ENCODE assay signal across 30 cellular contexts in the genomic region with DNA sequence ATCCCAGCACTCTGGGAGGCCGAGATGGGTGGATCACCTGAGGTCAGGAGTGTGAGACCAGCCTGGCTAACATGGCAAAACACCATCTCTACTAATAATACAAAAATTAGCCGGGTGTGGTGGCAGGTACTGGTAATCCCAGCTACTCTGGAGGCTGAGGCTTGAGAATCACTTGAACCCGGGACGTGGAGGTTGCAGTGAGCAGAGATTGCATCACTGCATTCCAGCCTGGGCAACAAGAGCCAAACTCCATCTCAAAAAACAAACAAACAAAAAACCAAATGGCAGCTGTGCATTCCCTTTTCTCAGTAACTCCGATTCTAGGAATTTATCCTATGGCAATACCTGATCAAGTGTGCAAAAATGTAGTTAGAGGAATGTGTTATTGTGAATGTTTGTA.
"Had no signal": no experiment of that assay in that cellular context is flagged by ENCODE, and none has a peak within 500 bp of the region (broad histone marks: within the 10 kb centered on the region; RNA-seq: fewer than 3 reads in every experiment).

No MANE protein-coding gene starts in this region.

- H3K27me3 ChIP-seq: right atrium auricular region, suprapubic skin, vagina had no signal

- H3K4me2 ChIP-seq: neural progenitor cell had no signal

- H3K79me2 ChIP-seq: parathyroid adenoma had no signal

- H3K9ac ChIP-seq: neural progenitor cell, parathyroid adenoma had no signal

- H3K9me3 Mint-ChIP-seq: immature natural killer cell; mesothelial cell of epicardium; naive B cell; natural killer cell; nephron progenitor cell; neural progenitor cell; stimulated activated effector memory CD8-positive, alpha-beta T cell treated with anti-CD3 and anti-CD28 coated beads, Interleukin-12 subunit alpha, Interleukin-12 subunit beta, amount 100 ng/mL, for 72 hours; stimulated activated naive CD8-positive, alpha-beta T cell treated with anti-CD3 and anti-CD28 coated beads, Interleukin-15, Interleukin-2, amounts not matched to agents 100 ng/mL and 50 ng/mL, for 24 hours had no signal

- H3K27ac Mint-ChIP-seq: immature natural killer cell; mesothelial cell of epicardium; naive B cell; natural killer cell; nephron progenitor cell; neural progenitor cell; stimulated activated effector memory CD8-positive, alpha-beta T cell treated with anti-CD3 and anti-CD28 coated beads, Interleukin-12 subunit alpha, Interleukin-12 subunit beta, amount 100 ng/mL, for 72 hours; stimulated activated naive CD8-positive, alpha-beta T cell treated with anti-CD3 and anti-CD28 coated beads, Interleukin-15, Interleukin-2, amounts not matched to agents 100 ng/mL and 50 ng/mL, for 24 hours had no signal

- H3K27ac ChIP-seq: left ventricle myocardium inferior, neural progenitor cell, neutrophil, parathyroid adenoma, psoas muscle, right atrium auricular region, spleen, thoracic aorta, tibial artery, upper lobe of left lung, vagina had no signal

- H3K36me3 ChIP-seq: left ventricle myocardium inferior, neural progenitor cell, neutrophil, right atrium auricular region, spleen, suprapubic skin, thoracic aorta, tibial artery, upper lobe of left lung, vagina had no signal

- FAIRE-seq: islet of Langerhans, kidney, small intestine had no signal

- H2AFZ ChIP-seq: neural progenitor cell, parathyroid adenoma had no signal

- DNase-seq: hypothalamus; immature natural killer cell; kidney; left colon; left ventricle myocardium inferior; mesendoderm; naive B cell; natural killer cell; nephron progenitor cell; occipital lobe; psoas muscle; small intestine; spleen; stimulated activated CD4-positive, alpha-beta T cell treated with anti-CD3 and anti-CD28 coated beads, Interleukin-4, amount 100 ng/mL, for 24 hours; stimulated activated naive CD4-positive, alpha-beta T cell; tibial artery; upper lobe of left lung had no signal

- H3K4me3 ChIP-seq: left ventricle myocardium inferior, lung, neural progenitor cell, psoas muscle, right atrium auricular region, spleen, suprapubic skin, thoracic aorta, tibial artery, upper lobe of left lung, vagina had no signal

- ATAC-seq: left colon; natural killer cell; psoas muscle; sciatic nerve; stimulated activated effector memory CD8-positive, alpha-beta T cell treated with anti-CD3 and anti-CD28 coated beads, Interleukin-12 subunit alpha, Interleukin-12 subunit beta, amount 100 ng/mL, for 72 hours had no signal

- H3K4me3 Mint-ChIP-seq: immature natural killer cell; mesothelial cell of epicardium; natural killer cell; nephron progenitor cell; neural progenitor cell; stimulated activated effector memory CD8-positive, alpha-beta T cell treated with anti-CD3 and anti-CD28 coated beads, Interleukin-12 subunit alpha, Interleukin-12 subunit beta, amount 100 ng/mL, for 72 hours; stimulated activated naive CD8-positive, alpha-beta T cell treated with anti-CD3 and anti-CD28 coated beads, Interleukin-15, Interleukin-2, amounts not matched to agents 100 ng/mL and 50 ng/mL, for 24 hours had no signal

- H3K36me3 Mint-ChIP-seq: immature natural killer cell, mesothelial cell of epicardium, naive B cell, natural killer cell, neural progenitor cell had no signal

- H3K9me3 ChIP-seq: left ventricle myocardium inferior, neutrophil, psoas muscle, right atrium auricular region, spleen, suprapubic skin, thoracic aorta, tibial artery, upper lobe of left lung, vagina had no signal

- H3K4me1 ChIP-seq: neural progenitor cell, parathyroid adenoma, psoas muscle, right atrium auricular region, vagina had no signal
